Comparison of ENCODE assay signal across 22 cellular contexts in genomic region chr20:37797669-37798175, GRCh38.
DNase-seq lines count a peak whose midpoint lies in the region; ATAC-seq, FAIRE-seq and TF ChIP-seq lines count a peak whose summit lies in the region.
"Had no signal": no experiment of that assay in that cellular context is flagged by ENCODE, and none has a peak within 500 bp of the region (broad histone marks: within the 10 kb centered on the region; RNA-seq: fewer than 3 reads in every experiment).

No MANE protein-coding gene starts in this region.

- no peak for ATAC-seq in HG02642 (IDR thresholded peaks at IDR 0.05; ENCODE audit: poor library complexity, unreplicated experiment)
- ATAC-seq: PC-3 had no signal

- H4K8ac ChIP-seq in H9 (replicated peaks; ENCODE audit: insufficient read length, low read depth, low read length): no peak overlapping the region

- H2BK12ac ChIP-seq in H9 (ENCODE audit: insufficient read length, low read depth, low read length): no peak overlapping the region

- H3K4ac ChIP-seq in H9 (ENCODE audit: low read depth, low read length): no peak overlapping the region

- H3T11ph ChIP-seq in H9 (ENCODE audit: low read length): no peak overlapping the region

- no peaks in the 10 kb centered on the region for H3K79me1 ChIP-seq in H9 (ENCODE audit: insufficient read depth, low read depth, low read length, poor library complexity, severe bottlenecking)

- no peak overlapping the region for H2BK5ac ChIP-seq in H9 (ENCODE audit: insufficient read length, low read length)

- no CpG with 5 or more reads among the region's 4 CpGs for WGBS in H9 (ENCODE audit: extremely low coverage, insufficient read length, low lambda C conversion rate)
- 88 to 90% methylated on average over 4 of the region's 4 CpGs for WGBS in endodermal cell (ENCODE audit: insufficient coverage in 1 of 2, insufficient read length in 1 of 2), 2 experiments

- no peak for DNase-seq in H9
- DNase-seq in astrocyte (ENCODE audit: low read depth): peak; percentile 29
- DNase-seq in endodermal cell: no peak
- DNase-seq in retina: peak; percentile 27
- no peak for DNase-seq in H7
- no peak for DNase-seq in DMS53 treated with DMSO at 0.1 percent for 48 hours (lab: John Stamatoyannopoulos, UW; ENCODE audit: unreplicated experiment)
- DNase-seq: C1 segment of cervical spinal cord; CD8-positive, alpha-beta memory T cell; DMS79; MM.1S; NCI-H146; NCI-H2081 treated with DMSO at 0.1 percent for 48 hours; NCI-H2227 treated with DMSO at 0.1 percent for 48 hours; NCI-H524; NCI-H82; PC-3; RPMI8226; SHP77 treated with DMSO at 0.1 percent for 48 hours; SK-N-SH had no signal

- no peak overlapping the region for H2BK15ac ChIP-seq in H9 (ENCODE audit: low read depth, low read length)

- H3K4me2 ChIP-seq in H9 (ENCODE audit: insufficient read depth, insufficient read length, low read length) (no peak overlapping the region), astrocyte (ENCODE audit: low read length) (peak overlapping the region; percentile 48)
- H3K4me2 ChIP-seq: SK-N-SH had no signal

- no peak overlapping the region for H3K14ac ChIP-seq in H9 (ENCODE audit: insufficient read depth, low read length)

- H3K27ac ChIP-seq in H9 (ENCODE audit: insufficient read length, low read depth, low read length) (no peak overlapping the region), astrocyte (ENCODE audit: low read depth, low read length) (no peak overlapping the region), endodermal cell (ENCODE audit: low read depth, low read length) (peak overlapping the region; percentile 29)

- H3K9me3 ChIP-seq in H9 (ENCODE audit: control insufficient read depth, low read depth, low read length) (no peaks in the 10 kb centered on the region), astrocyte (ENCODE audit: insufficient read depth, low read depth, low read length) (no peaks in the 10 kb centered on the region), endodermal cell (ENCODE audit: control insufficient read depth, low read length) (no peaks in the 10 kb centered on the region)
- H3K9me3 ChIP-seq: SK-N-SH had no signal

- no peak overlapping the region for H3K9ac ChIP-seq in H9 (ENCODE audit: extremely low read depth, insufficient read length, low read length)
- H3K9ac ChIP-seq in astrocyte (ENCODE audit: low read length): peak overlapping the region; percentile 18
- H3K9ac ChIP-seq in endodermal cell (ENCODE audit: extremely low read depth, low read length, poor library complexity, severe bottlenecking): no peak overlapping the region
- H3K9ac ChIP-seq: SK-N-SH had no signal

- H3K9me3 Mint-ChIP-seq in H9: no peaks in the 10 kb centered on the region
- H3K9me3 Mint-ChIP-seq in astrocyte (ENCODE audit: unreplicated experiment): no peaks in the 10 kb centered on the region
- peaks cover 3% of the 10 kb centered on the region for H3K9me3 Mint-ChIP-seq in endodermal cell

- H3K27me3 ChIP-seq in H9 (ENCODE audit: insufficient read depth, low read length) (no peaks in the 10 kb centered on the region), astrocyte (ENCODE audit: insufficient read depth, low read length) (no peaks in the 10 kb centered on the region), endodermal cell (ENCODE audit: control insufficient read depth, insufficient read depth, low read length, poor library complexity, severe bottlenecking) (no peaks in the 10 kb centered on the region), H7 (ENCODE audit: control insufficient read depth, insufficient read depth, low read length) (no peaks in the 10 kb centered on the region)

- H4K20me1 ChIP-seq in H9 (ENCODE audit: control insufficient read depth, insufficient read depth, insufficient read length): no peaks in the 10 kb centered on the region
- H4K20me1 ChIP-seq in astrocyte (ENCODE audit: insufficient read depth, low read length): peaks cover 13% of the 10 kb centered on the region

- 0 out of 4 replicates have a peak, but pooled peaks cover 0 to 5% of the 10 kb centered on the region in 2 experiments for H3K4me1 Mint-ChIP-seq in H9
- peaks cover 4% of the 10 kb centered on the region for H3K4me1 Mint-ChIP-seq in astrocyte (ENCODE audit: low read depth, unreplicated experiment)
- no peaks in the 10 kb centered on the region for H3K4me1 Mint-ChIP-seq in endodermal cell

- H3K23ac ChIP-seq in H9 (ENCODE audit: insufficient read length, low read depth, low read length): no peak overlapping the region

- H3K79me2 ChIP-seq in H9 (ENCODE audit: insufficient read depth, low read length) (no peaks in the 10 kb centered on the region), astrocyte (ENCODE audit: insufficient read depth, low read length) (no peaks in the 10 kb centered on the region)

- H3K56ac ChIP-seq in H9 (ENCODE audit: insufficient read length, low read depth, low read length): no peak overlapping the region

- TF ChIP-seq CTCF in H9 (conservative IDR thresholded peaks at IDR 0.05) (no peak), astrocyte (IDR thresholded peaks at IDR 0.05; ENCODE audit: insufficient read depth, low read depth, low read length) (no peak), endodermal cell (conservative IDR thresholded peaks at IDR 0.05) (no peak)

- no peak overlapping the region for H2AK5ac ChIP-seq in H9 (ENCODE audit: insufficient read length, low read length)

- no peak for FAIRE-seq in astrocyte (lab: Jason Lieb, UNC)
- FAIRE-seq: D721Med, H54 had no signal

- no peak overlapping the region for H3K18ac ChIP-seq in H9 (ENCODE audit: insufficient read length, low read depth, low read length)

- peak overlapping the region; percentile 0 to 8 (median 1); a peak in 3 of 7 replicates for H3K27ac Mint-ChIP-seq in H9
- no peak overlapping the region for H3K27ac Mint-ChIP-seq in astrocyte (ENCODE audit: unreplicated experiment)
- H3K27ac Mint-ChIP-seq in endodermal cell: no peak overlapping the region

- no peak overlapping the region for H4K5ac ChIP-seq in H9 (ENCODE audit: insufficient read length, low read depth, low read length)

- H3K36me3 ChIP-seq in astrocyte (ENCODE audit: insufficient read depth, low read length) (peaks cover 3% of the 10 kb centered on the region), endodermal cell (ENCODE audit: control insufficient read depth, insufficient read depth, low read length) (peaks cover 6% of the 10 kb centered on the region), H7 (replicated peaks; ENCODE audit: control insufficient read depth, insufficient read depth, low read length) (0 out of 2 replicates have a peak, but pooled peaks cover 1% of the 10 kb centered on the region)

- H3K27me3 Mint-ChIP-seq in H9 (ENCODE audit: low read depth) (no peaks in the 10 kb centered on the region), astrocyte (ENCODE audit: low read depth, unreplicated experiment) (no peaks in the 10 kb centered on the region), endodermal cell (ENCODE audit: insufficient read depth) (no peaks in the 10 kb centered on the region)
- H3K27me3 Mint-ChIP-seq: CD8-positive, alpha-beta memory T cell had no signal

- no peak overlapping the region for H2BK20ac ChIP-seq in H9 (ENCODE audit: low read depth, low read length, poor library complexity, severe bottlenecking)

- H3K36me3 Mint-ChIP-seq in H9 (ENCODE audit: insufficient read depth in 1 of 3, low read depth in 3 of 3) (peaks cover under 1 to 3% (median 3%) of the 10 kb centered on the region in 3 experiments; a peak in 4 of 7 replicates), astrocyte (ENCODE audit: low read depth, unreplicated experiment) (peaks cover 5% of the 10 kb centered on the region), endodermal cell (ENCODE audit: low read depth) (peaks cover 8% of the 10 kb centered on the region)

- no peak overlapping the region for H3K4me3 ChIP-seq in astrocyte (ENCODE audit: insufficient read depth, low read depth, low read length)
- no peak overlapping the region for H3K4me3 ChIP-seq in endodermal cell (ENCODE audit: low read length)
- no peak overlapping the region for H3K4me3 ChIP-seq in H7 (ENCODE audit: insufficient read depth, low read depth, low read length)

- H2AFZ ChIP-seq in H9 (ENCODE audit: low read length) (no peak overlapping the region), astrocyte (ENCODE audit: low read depth, low read length) (no peak overlapping the region)

- no peak overlapping the region for H4K91ac ChIP-seq in H9 (ENCODE audit: insufficient read length, low read depth, low read length)

- H3K4me1 ChIP-seq in H9 (ENCODE audit: insufficient read depth, low read length) (no peaks in the 10 kb centered on the region), astrocyte (ENCODE audit: insufficient read depth, low read length) (peaks cover 9% of the 10 kb centered on the region), endodermal cell (ENCODE audit: control insufficient read depth, insufficient read depth, low read length) (no peaks in the 10 kb centered on the region)

- no peak overlapping the region for H2BK120ac ChIP-seq in H9 (ENCODE audit: low read depth, low read length, poor library complexity, severe bottlenecking)

- H3K4me3 Mint-ChIP-seq in H9 (no peak overlapping the region), astrocyte (ENCODE audit: unreplicated experiment) (no peak overlapping the region), endodermal cell (no peak overlapping the region)
- H3K4me3 Mint-ChIP-seq: CD8-positive, alpha-beta memory T cell had no signal

- no peaks in the 10 kb centered on the region for H3K23me2 ChIP-seq in H9 (ENCODE audit: insufficient read length, low read depth, low read length, poor library complexity, severe bottlenecking)

Comparison
In these comparisons a context has a peak if more than half of its experiments do, and no peak if none do; other contexts are left out.
1. DNase-seq: peak in astrocyte (single experiment) and retina (single experiment); none in H9 (single experiment), endodermal cell (single experiment), H7 (single experiment) and DMS53 treated with DMSO at 0.1 percent for 48 hours (single experiment).
2. H3K27ac Mint-ChIP-seq: peak in H9 (3 of 3); none in astrocyte (single experiment) and endodermal cell (single experiment).